In genomic region chr20:58608096-58608840, GRCh38 we compare ENCODE assay signal across 2 cellular contexts.
TF ChIP-seq lines count a peak whose summit lies in the region.

No MANE protein-coding gene starts in this region.

TF ChIP-seq in IMR-90, 13 proteins besides CTCF, POLR2A, EP300 and RAD21:
- no peak for TF ChIP-seq MAZ (IDR thresholded peaks at IDR 0.05; ENCODE audit: borderline replicate concordance, low read depth, low read length)
- TF ChIP-seq NFE2L2 (IDR thresholded peaks at IDR 0.05; ENCODE audit: low read depth, low read length), result no peak
- TF ChIP-seq CEBPB (IDR thresholded peaks at IDR 0.05; ENCODE audit: low read depth, low read length), result no peak
- no peak for TF ChIP-seq CHD1 (IDR thresholded peaks at IDR 0.05; ENCODE audit: low read depth, low read length)
- TF ChIP-seq RFX5 (IDR thresholded peaks at IDR 0.05; ENCODE audit: low read depth, low read length), result no peak
- TF ChIP-seq ELK1 (IDR thresholded peaks at IDR 0.05; ENCODE audit: borderline replicate concordance, low read depth, low read length), result no peak
- TF ChIP-seq USF2 (IDR thresholded peaks at IDR 0.05; ENCODE audit: low read depth, low read length), result no peak
- TF ChIP-seq FOS (IDR thresholded peaks at IDR 0.05; ENCODE audit: low read depth, low read length), result no peak
- no peak for TF ChIP-seq MAFK (IDR thresholded peaks at IDR 0.05; ENCODE audit: low read depth, low read length)
- TF ChIP-seq SMC3 (IDR thresholded peaks at IDR 0.05; ENCODE audit: low read depth, low read length), result no peak
- TF ChIP-seq RCOR1 (IDR thresholded peaks at IDR 0.05; ENCODE audit: insufficient replicate concordance, low read length), result no peak
- TF ChIP-seq BHLHE40 (IDR thresholded peaks at IDR 0.05; ENCODE audit: low read depth, low read length), result no peak

TF ChIP-seq in H1, 55 proteins besides CTCF, POLR2A, EP300 and RAD21:
- no peak for TF ChIP-seq TAF1 (IDR thresholded peaks at IDR 0.05; ENCODE audit: low read depth, low read length)
- no peak for TF ChIP-seq CEBPB (IDR thresholded peaks at IDR 0.05; ENCODE audit: low read depth, low read length)
- TF ChIP-seq NRF1 (IDR thresholded peaks at IDR 0.05; ENCODE audit: low read depth, low read length), result no peak
- no peak for TF ChIP-seq E2F6 (IDR thresholded peaks at IDR 0.05)
- TF ChIP-seq SUZ12 (IDR thresholded peaks at IDR 0.05; ENCODE audit: low read length), result no peak
- no peak for TF ChIP-seq TCF12 (IDR thresholded peaks at IDR 0.05; ENCODE audit: low read depth, low read length)
- no peak for TF ChIP-seq RFX5 (IDR thresholded peaks at IDR 0.05; ENCODE audit: borderline replicate concordance, low read depth, low read length)
- no peak for TF ChIP-seq POLR2AphosphoS5 (IDR thresholded peaks at IDR 0.05; ENCODE audit: low read depth, low read length)
- no peak for TF ChIP-seq POU5F1 (IDR thresholded peaks at IDR 0.05; ENCODE audit: low read depth, low read length)
- no peak for TF ChIP-seq CBX5 (IDR thresholded peaks at IDR 0.05; ENCODE audit: low read depth, low read length)
- no peak for TF ChIP-seq SIRT6 (IDR thresholded peaks at IDR 0.05; ENCODE audit: low read length)
- no peak for TF ChIP-seq SIX5 (IDR thresholded peaks at IDR 0.05; ENCODE audit: low read depth, low read length)
- no peak for TF ChIP-seq SP4 (IDR thresholded peaks at IDR 0.05; ENCODE audit: low read length)
- no peak for TF ChIP-seq USF2 (IDR thresholded peaks at IDR 0.05; ENCODE audit: low read length)
- no peak for TF ChIP-seq TBP (IDR thresholded peaks at IDR 0.05; ENCODE audit: low read depth, low read length)
- TF ChIP-seq GABPA (IDR thresholded peaks at IDR 0.05; ENCODE audit: borderline replicate concordance, insufficient read depth, low read length), result no peak
TF ChIP-seq in H1: peak in this region for 0.
